In the genomic region with DNA sequence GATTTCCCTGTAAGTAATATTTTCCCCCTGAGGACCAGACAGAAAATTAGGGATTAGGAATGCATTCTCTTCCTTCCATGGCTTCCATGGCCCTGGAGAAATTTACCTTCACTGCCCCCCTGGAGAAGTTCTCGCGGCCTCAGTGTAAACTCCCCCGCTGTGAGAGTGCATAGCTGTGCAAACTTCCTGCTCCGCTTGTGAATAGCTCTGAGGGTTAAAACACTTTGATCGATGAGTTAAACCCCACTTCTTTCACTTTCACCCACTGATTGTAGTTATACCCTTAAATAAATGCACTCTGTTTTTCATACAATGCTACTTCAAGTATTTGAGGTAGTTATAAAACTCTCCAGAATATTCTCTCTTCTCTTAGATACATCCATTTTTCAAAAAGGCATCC, we compare ENCODE assay signal across 17 cellular contexts.
DNase-seq lines count a peak whose midpoint lies in the region; ATAC-seq and TF ChIP-seq lines count a peak whose summit lies in the region.
"Had no signal": no experiment of that assay in that cellular context is flagged by ENCODE, and none has a peak within 500 bp of the region (broad histone marks: within the 10 kb centered on the region; RNA-seq: fewer than 3 reads in every experiment).

No MANE protein-coding gene starts in this region.

- DNase-seq in activated CD4-positive, alpha-beta memory T cell treated with anti-CD3 and anti-CD28 coated beads for 36 hours, result peak; percentile 34
- no peak for DNase-seq in activated CD4-positive, alpha-beta memory T cell treated with anti-CD3 and anti-CD28 coated beads, Interleukin-2, amount 10 ng/mL, durations not matched to agents 7 days and 5 days
- DNase-seq in dorsolateral prefrontal cortex (no peak), C1 segment of cervical spinal cord (lab: John Stamatoyannopoulos, UW) (no peak), DMS153 (lab: John Stamatoyannopoulos, UW) (no peak)
- DNase-seq: activated gamma-delta T cell treated with Interleukin-2 at 50 U/mL for 16 hours, DMS 273 treated with DMSO at 0.1 percent for 48 hours, hippocampal formation, left ventricle myocardium superior, naive B cell, SK-N-SH, WERI-Rb-1 had no signal

- ATAC-seq in GM18907 (IDR thresholded peaks at IDR 0.05; ENCODE audit: unreplicated experiment) (peak; percentile 65), HG03175 (IDR thresholded peaks at IDR 0.05; ENCODE audit: unreplicated experiment) (peak; percentile 55), GM19395 (IDR thresholded peaks at IDR 0.05; ENCODE audit: unreplicated experiment) (no peak)
- ATAC-seq: left ventricle myocardium superior had no signal

- no peak overlapping the region for H3K4me3 Mint-ChIP-seq in activated CD4-positive, alpha-beta memory T cell treated with anti-CD3 and anti-CD28 coated beads for 36 hours
- H3K4me3 Mint-ChIP-seq in activated CD4-positive, alpha-beta memory T cell treated with anti-CD3 and anti-CD28 coated beads, Interleukin-2, amount 10 ng/mL, durations not matched to agents 7 days and 5 days, result no peak overlapping the region
- H3K4me3 Mint-ChIP-seq: central memory CD8-positive, alpha-beta T cell; naive B cell had no signal

- CTCF ChIA-PET in activated CD4-positive, alpha-beta memory T cell treated with anti-CD3 and anti-CD28 coated beads for 36 hours (lab: Charles Lee), result interaction anchor here (1.0 kb wide), 1 partner anchor 180 kb away, joined by 4 read pairs; no protein-coding TSS in a partner anchor
- CTCF ChIA-PET in activated CD4-positive, alpha-beta memory T cell treated with anti-CD3 and anti-CD28 coated beads, Interleukin-2, amount 10 ng/mL, durations not matched to agents 7 days and 5 days (lab: Charles Lee), result interaction anchor here (1.9 kb wide), 1 partner anchor 15 kb away, joined by 5 read pairs; no protein-coding TSS in a partner anchor

- no peak overlapping the region for H3K4me3 ChIP-seq in dorsolateral prefrontal cortex

- no peak for TF ChIP-seq CTCF in dorsolateral prefrontal cortex (IDR thresholded peaks at IDR 0.05 in 54 of 56, conservative IDR thresholded peaks at IDR 0.05 in 2 of 56; ENCODE audit: low read depth in 1 of 56, partially characterized antibody in 56 of 56)

- no peaks in the 10 kb centered on the region for H3K36me3 Mint-ChIP-seq in activated CD4-positive, alpha-beta memory T cell treated with anti-CD3 and anti-CD28 coated beads for 36 hours
- no peaks in the 10 kb centered on the region for H3K36me3 Mint-ChIP-seq in activated CD4-positive, alpha-beta memory T cell treated with anti-CD3 and anti-CD28 coated beads, Interleukin-2, amount 10 ng/mL, durations not matched to agents 7 days and 5 days (ENCODE audit: low read depth)
- H3K36me3 Mint-ChIP-seq: naive B cell had no signal

- H3K9me3 Mint-ChIP-seq in activated CD4-positive, alpha-beta memory T cell treated with anti-CD3 and anti-CD28 coated beads for 36 hours, result no peaks in the 10 kb centered on the region
- no peaks in the 10 kb centered on the region for H3K9me3 Mint-ChIP-seq in activated CD4-positive, alpha-beta memory T cell treated with anti-CD3 and anti-CD28 coated beads, Interleukin-2, amount 10 ng/mL, durations not matched to agents 7 days and 5 days
- H3K9me3 Mint-ChIP-seq: central memory CD8-positive, alpha-beta T cell; naive B cell had no signal

- H3K27ac Mint-ChIP-seq in activated CD4-positive, alpha-beta memory T cell treated with anti-CD3 and anti-CD28 coated beads for 36 hours, result no peak overlapping the region
- H3K27ac Mint-ChIP-seq in activated CD4-positive, alpha-beta memory T cell treated with anti-CD3 and anti-CD28 coated beads, Interleukin-2, amount 10 ng/mL, durations not matched to agents 7 days and 5 days, result no peak overlapping the region
- H3K27ac Mint-ChIP-seq: naive B cell had no signal

- H3K4me1 Mint-ChIP-seq in activated CD4-positive, alpha-beta memory T cell treated with anti-CD3 and anti-CD28 coated beads for 36 hours (ENCODE audit: low read depth), result peaks cover 28% of the 10 kb centered on the region
- H3K4me1 Mint-ChIP-seq in activated CD4-positive, alpha-beta memory T cell treated with anti-CD3 and anti-CD28 coated beads, Interleukin-2, amount 10 ng/mL, durations not matched to agents 7 days and 5 days, result peaks cover 30% of the 10 kb centered on the region

- H3K27me3 ChIP-seq in dorsolateral prefrontal cortex, result no peaks in the 10 kb centered on the region

- POLR2A ChIA-PET in activated CD4-positive, alpha-beta memory T cell treated with anti-CD3 and anti-CD28 coated beads for 36 hours (lab: Charles Lee), result no interaction called here
- POLR2A ChIA-PET in activated CD4-positive, alpha-beta memory T cell treated with anti-CD3 and anti-CD28 coated beads, Interleukin-2, amount 10 ng/mL, durations not matched to agents 7 days and 5 days (lab: Charles Lee), result no interaction called here

- peak overlapping the region in 35 of 59 donors; percentile 6 to 94 (median 72) for H3K27ac ChIP-seq in dorsolateral prefrontal cortex
- H3K27ac ChIP-seq: epithelial cell of prostate, WERI-Rb-1 had no signal

- H3K27me3 Mint-ChIP-seq in activated CD4-positive, alpha-beta memory T cell treated with anti-CD3 and anti-CD28 coated beads for 36 hours, result no peaks in the 10 kb centered on the region
- H3K27me3 Mint-ChIP-seq in activated CD4-positive, alpha-beta memory T cell treated with anti-CD3 and anti-CD28 coated beads, Interleukin-2, amount 10 ng/mL, durations not matched to agents 7 days and 5 days, result peaks cover 7% of the 10 kb centered on the region

- intact Hi-C loops in activated CD4-positive, alpha-beta memory T cell treated with anti-CD3 and anti-CD28 coated beads for 36 hours (cut with micrococcal nuclease), result no loop called here
- intact Hi-C loops in dorsolateral prefrontal cortex (cut with DNase I), result loop anchor here in 1 of 2 donors (10.0 kb wide), 2 partner anchors 71 to 109 kb away; no protein-coding TSS in a partner anchor
